In the genomic region with DNA sequence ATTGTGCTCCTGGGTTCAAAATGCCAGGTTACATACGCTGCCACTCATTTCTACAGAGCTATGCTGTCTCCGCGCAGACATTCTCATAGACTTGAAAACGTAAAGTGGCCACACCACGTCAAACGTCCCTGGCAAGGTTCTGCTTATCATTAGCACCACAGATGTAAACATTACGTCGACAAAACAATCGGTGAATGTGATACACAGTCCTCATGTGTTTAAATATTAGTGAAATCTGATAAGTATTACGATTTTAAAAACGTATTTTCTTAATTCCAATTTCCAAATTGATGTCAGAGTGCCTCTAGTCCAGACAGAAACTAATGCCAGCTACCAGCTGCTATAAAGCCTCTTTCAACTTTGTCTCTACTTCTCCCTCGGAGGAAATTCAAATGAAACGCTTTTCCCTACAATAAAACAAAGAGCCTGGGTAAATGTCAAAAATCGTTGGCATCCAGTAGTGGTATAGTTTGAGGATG, we compare ENCODE assay signal across 8 cellular contexts. TPM values are rescaled to one million over a fixed set of nuclear protein-coding genes. Genes with fewer than 3 reads are reported as not detected.
A peak's percentile ranks its signal among the peaks of the same experiment; 100 is the strongest.
DNase-seq lines count a peak whose midpoint lies in the region; ATAC-seq, FAIRE-seq and TF ChIP-seq lines count a peak whose summit lies in the region.

No MANE protein-coding gene starts in this region.

- no peaks in the 10 kb centered on the region for H3K9me3 Mint-ChIP-seq in stimulated activated memory B cell treated with anti-CD40 and anti-IgM and Interleukin-4, amounts not matched to agents 10 μg/mL and 1 μg/mL and 100 μg/mL, for 72 hours

- H3K27me3 ChIP-seq in GM12878 (replicated peaks in 1 of 2; ENCODE audit: control insufficient read depth in 2 of 2, insufficient read depth in 2 of 2, low read length in 1 of 2): no peaks in the 10 kb centered on the region

- H3K36me3 ChIP-seq in GM12878 (ENCODE audit: control insufficient read depth in 2 of 2, insufficient read depth in 2 of 2, low read length in 1 of 2): no peaks in the 10 kb centered on the region; a peak in 2 of 4 replicates

- SMC1A ChIA-PET in GM12878 (lab: Charles Lee; ENCODE audit: uncharacterized antibody, unreplicated experiment): interaction anchor here (0.9 to 4.4 kb wide), 20 partner anchors 8 to 105 kb away, joined by 3 to 34 read pairs (median 8); no protein-coding TSS in a partner anchor

- H3K27me3 Mint-ChIP-seq in stimulated activated memory B cell treated with anti-CD40 and anti-IgM and Interleukin-4, amounts not matched to agents 10 μg/mL and 1 μg/mL and 100 μg/mL, for 72 hours: no peaks in the 10 kb centered on the region

- peak; percentile 12 for DNase-seq in AG08396 (ENCODE audit: low spot score)
- DNase-seq in RPMI7951 (ENCODE audit: low read depth): peak; percentile 63
- no peak for DNase-seq in GM12878 (ENCODE audit: low read depth, low spot score)
- DNase-seq in inferior parietal cortex (ENCODE audit: extremely low spot score): peak; percentile 32
- DNase-seq in left lobe of liver (ENCODE audit: low spot score): no peak

- BruUV-seq in GM12878 (replicated peaks; lab: Mats Ljungman, UMichigan): TSS peak; percentile 47

- H3K4me2 ChIP-seq in GM12878 (ENCODE audit: control insufficient read depth, insufficient read depth): peak overlapping the region; percentile 40

- H3K9me3 ChIP-seq in GM12878 (replicated peaks; ENCODE audit: control insufficient read depth, insufficient read depth, low read length): no peaks in the 10 kb centered on the region

- FAIRE-seq in GM12878 (lab: Jason Lieb, UNC): peak; percentile 77

- peaks cover 8% of the 10 kb centered on the region for H3K4me1 ChIP-seq in GM12878 (ENCODE audit: control insufficient read depth, insufficient read depth, low read length)

- peak overlapping the region; percentile 98 for H3K4me3 ChIP-seq in GM12878

- CTCF ChIA-PET in GM12878 (lab: Yijun Ruan, JAX): interaction anchor here (1.0 to 3.4 kb wide), 8 partner anchors 12 to 106 kb away, joined by 3 to 13 read pairs (median 4); no protein-coding TSS in a partner anchor

- peak; percentile 11; the same call in 1 of the 2 replicates for TF ChIP-seq RAD21 in GM12878 (IDR thresholded peaks at IDR 0.05; ENCODE audit: insufficient read depth, low read depth, low read length)

- ATAC-seq in GM18517 (IDR thresholded peaks at IDR 0.05; ENCODE audit: unreplicated experiment): peak; percentile 27
- ATAC-seq in HG03469 (IDR thresholded peaks at IDR 0.05; ENCODE audit: unreplicated experiment): peak; percentile 24
- peak; percentile 52 for ATAC-seq in GM12878
- ATAC-seq in stimulated activated memory B cell treated with anti-CD40 and anti-IgM and Interleukin-4, amounts not matched to agents 10 μg/mL and 1 μg/mL and 100 μg/mL, for 72 hours: peak; percentile 28
- ATAC-seq in left lobe of liver: no peak

- no peak for TF ChIP-seq EP300 in GM12878 (IDR thresholded peaks at IDR 0.05; ENCODE audit: borderline replicate concordance in 1 of 2, control insufficient read depth in 1 of 2, low read depth in 2 of 2, low read length in 2 of 2)

- no peak for TF ChIP-seq CTCF in GM12878 (IDR thresholded peaks at IDR 0.05 in 2 of 3, conservative IDR thresholded peaks at IDR 0.05 in 1 of 3; ENCODE audit: control insufficient read depth in 2 of 3, extremely low read depth in 1 of 3, insufficient read depth in 1 of 3, low read depth in 3 of 3, low read length in 3 of 3)

- H3K79me2 ChIP-seq in GM12878 (ENCODE audit: control insufficient read depth, insufficient read depth, low read length): peaks cover 61% of the 10 kb centered on the region

- no peak overlapping the region for H2AFZ ChIP-seq in GM12878 (ENCODE audit: control insufficient read depth, low read depth, low read length)

- in situ Hi-C loops in GM12878 (cut with MboI): loop anchor here (25.0 kb wide), 1 partner anchor 92 kb away; no protein-coding TSS in a partner anchor

- H3K4me3 Mint-ChIP-seq in stimulated activated memory B cell treated with anti-CD40 and anti-IgM and Interleukin-4, amounts not matched to agents 10 μg/mL and 1 μg/mL and 100 μg/mL, for 72 hours: peak overlapping the region; percentile 97

- H3K27ac ChIP-seq in GM12878 (ENCODE audit: control insufficient read depth, insufficient read depth): peak overlapping the region; percentile 87

- H3K27ac Mint-ChIP-seq in stimulated activated memory B cell treated with anti-CD40 and anti-IgM and Interleukin-4, amounts not matched to agents 10 μg/mL and 1 μg/mL and 100 μg/mL, for 72 hours: peak overlapping the region; percentile 96

- peaks cover 50% of the 10 kb centered on the region for H3K4me1 Mint-ChIP-seq in stimulated activated memory B cell treated with anti-CD40 and anti-IgM and Interleukin-4, amounts not matched to agents 10 μg/mL and 1 μg/mL and 100 μg/mL, for 72 hours

- H4K20me1 ChIP-seq in GM12878 (ENCODE audit: control insufficient read depth, insufficient read depth): peaks cover 2% of the 10 kb centered on the region; the same call in 1 of the 2 replicates

- intact Hi-C loops in GM12878 (cut with micrococcal nuclease; ENCODE audit: unreplicated experiment): loop anchor here (2.0 to 10.0 kb wide), 2 partner anchors 105 to 1135 kb away; no protein-coding TSS in a partner anchor

- POLR2A ChIA-PET in GM12878 (lab: Charles Lee): interaction anchor here (0.8 to 2.7 kb wide), 13 partner anchors 8 to 105 kb away, joined by 3 to 18 read pairs (median 5); no protein-coding TSS in a partner anchor

- WGBS in GM12878 (ENCODE audit: insufficient coverage, insufficient replicate concordance, low lambda C conversion rate, missing lambda C conversion rate): under 1% methylated on average over 14 of the region's 14 CpGs

- RAD21 ChIA-PET in GM12878 (lab: Charles Lee; ENCODE audit: unreplicated experiment): interaction anchor here (1.1 to 4.0 kb wide), 15 partner anchors 8 to 106 kb away, joined by 3 to 39 read pairs (median 7); a partner anchor contains a TSS

- H3K36me3 Mint-ChIP-seq in stimulated activated memory B cell treated with anti-CD40 and anti-IgM and Interleukin-4, amounts not matched to agents 10 μg/mL and 1 μg/mL and 100 μg/mL, for 72 hours: peaks cover 53% of the 10 kb centered on the region

- H3K9ac ChIP-seq in GM12878 (ENCODE audit: control insufficient read depth, insufficient read depth, low read length): peak overlapping the region; percentile 90

- no peak; the same call in 1 of the 2 replicates for TF ChIP-seq POLR2A in GM12878 (IDR thresholded peaks at IDR 0.05; ENCODE audit: low read depth, low read length)

TF ChIP-seq in GM12878, 131 proteins besides CTCF, POLR2A, EP300 and RAD21 (continues in another document):
- no peak for TF ChIP-seq FOS (IDR thresholded peaks at IDR 0.05; ENCODE audit: borderline replicate concordance, extremely low read depth, insufficient read length)
- 0 out of 2 replicates have a peak, but pooled peaks have one; percentile 10 for TF ChIP-seq YBX1 (IDR thresholded peaks at IDR 0.05)
- TF ChIP-seq MXI1 (IDR thresholded peaks at IDR 0.05; ENCODE audit: low read depth, low read length): peak; percentile 30; the same call in 1 of the 2 replicates
- 0 out of 2 replicates have a peak, but pooled peaks have one; percentile 34 for TF ChIP-seq CHD1 (IDR thresholded peaks at IDR 0.05; ENCODE audit: low read depth, low read length)
- TF ChIP-seq, protein P1, sequence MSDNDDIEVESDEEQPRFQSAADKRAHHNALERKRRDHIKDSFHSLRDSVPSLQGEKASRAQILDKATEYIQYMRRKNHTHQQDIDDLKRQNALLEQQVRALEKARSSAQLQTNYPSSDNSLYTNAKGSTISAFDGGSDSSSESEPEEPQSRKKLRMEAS (IDR thresholded peaks at IDR 0.05; ENCODE audit: low read depth, low read length): no peak

RNA-seq across cellular contexts. Expression of a gene that starts 1.1 kb away (rescaled TPM):
- total RNA-seq in RPMI7951 (2014; rRNA removed; shearing (Covaris generic)): 69.9 and 75.5 TPM in 2 replicates
- total RNA-seq in GM12878 (2013; cell fraction: nucleolus; rRNA removed): 287 and 297 TPM in 2 replicates
- total RNA-seq in GM12878 (2014; rRNA removed) (79.5 and 93.8 TPM in 2 replicates), GM12878 (2014; rRNA removed; fragmentation: Illumina TruSeq; extraction: Trizol) (108 and 112 TPM in 2 replicates), GM12878 (2021) (73.3 and 74.2 TPM in 2 replicates), left lobe of liver (1.5 TPM)
- 16.7 TPM for polyA plus RNA-seq in GM12878 (2011; ENCODE audit: low read depth)
- polyA plus RNA-seq in GM12878 (2011; rRNA removed) (78.5 and 140 TPM in 2 replicates), GM12878 (2014; fragmentation: Illumina TruSeq; extraction: Trizol) (55.3 and 75.5 TPM in 2 replicates), GM12878 (2014; fragmentation: Nextera tagmentation; extraction: Ambion mirVana) (10 to 100 TPM; 21.2 to 28.2 TPM), GM12878 (2014; rRNA removed) (27.6 and 35.5 TPM in 2 replicates), GM12878 (2016; fragmentation: Nextera tagmentation; extraction: Ambion mirVana) (10 to 100 TPM; 46.2 to 52.1 TPM)
- 21.6 and 28.7 TPM in 2 replicates for polyA plus RNA-seq in GM12878 (2011; cell fraction: cytosol; rRNA removed)
- 22.5 and 24.8 TPM in 2 replicates for polyA plus RNA-seq in GM12878 (2011; cell fraction: nucleus; rRNA removed)
- 34.8 and 37.2 TPM in 2 replicates for polyA plus RNA-seq in GM12878 (2012)
- polyA minus RNA-seq in GM12878 (2011; rRNA and poly(A)+ RNA removed): 64.3 and 113 TPM in 2 replicates
- 42.9 and 44.6 TPM in 2 replicates for polyA minus RNA-seq in GM12878 (2011; cell fraction: cytosol; rRNA and poly(A)+ RNA removed)
- 38.0 and 57.0 TPM in 2 replicates for polyA minus RNA-seq in GM12878 (2011; cell fraction: nucleus; rRNA and poly(A)+ RNA removed)

Comparison
In these comparisons a context has a peak if more than half of its experiments do, and no peak if none do; other contexts are left out.
1. DNase-seq: peak in AG08396 (single experiment), RPMI7951 (single experiment) and inferior parietal cortex (single experiment); none in GM12878 (single experiment) and left lobe of liver (single experiment).
2. RNA of a gene that starts 1.1 kb away (total RNA-seq): 73.3 to 297 TPM in GM12878 and 69.9 to 75.5 TPM in RPMI7951; 1.5 TPM in left lobe of liver (single experiment); every median in the first group is over 10 times any median in the second.